Comparison of ENCODE assay signal across 29 cellular contexts in genomic region chr12:40338071-40338470, GRCh38.
"Had no signal": no experiment of that assay in that cellular context is flagged by ENCODE, and none has a peak within 500 bp of the region (broad histone marks: within the 10 kb centered on the region; RNA-seq: fewer than 3 reads in every experiment).

No MANE protein-coding gene starts in this region.

- H3K4me3 ChIP-seq: lower lobe of right lung, pancreas, prostate gland, skin epidermis, stomach, testis, thyroid gland, transverse colon, upper lobe of left lung, vagina had no signal

- H3K9me3 ChIP-seq: lower lobe of right lung, pancreas, prostate gland, stomach, testis, thyroid gland, transverse colon, upper lobe of left lung, vagina had no signal

- H3K36me3 ChIP-seq: prostate gland, thyroid gland, transverse colon had no signal

- H3K4me1 ChIP-seq: prostate gland, testis, thyroid gland, transverse colon, vagina had no signal

- H3K27ac ChIP-seq: lower lobe of right lung, pancreas, prostate gland, skin epidermis, stomach, testis, thyroid gland, transverse colon, upper lobe of left lung, vagina had no signal

- ATAC-seq: left cardiac atrium; left lobe of liver; naive thymus-derived CD4-positive, alpha-beta T cell; natural killer cell treated with Interleukin-12 subunit alpha and Interleukin-12 subunit beta and Interleukin-15 and Interleukin-18, amount 100 ng/mL, for 72 hours; right cardiac atrium; sciatic nerve; stimulated activated naive B cell treated with anti-CD40 and anti-IgM and Interleukin-4, amounts not matched to agents 10 μg/mL and 1 μg/mL and 100 μg/mL, for 72 hours; stimulated activated naive CD8-positive, alpha-beta T cell treated with anti-CD3 and anti-CD28 coated beads, Interleukin-15, Interleukin-2, amounts not matched to agents 100 U/mL and 50 U/mL, for 24 hours had no signal

- H3K27me3 ChIP-seq: pancreas, stomach, testis, thyroid gland, transverse colon, upper lobe of left lung, vagina had no signal

- FAIRE-seq: keratinocyte had no signal

- DNase-seq: hippocampal formation; kidney glomerular epithelial cell; left cardiac atrium; lower lobe of right lung; mammary epithelial cell; mesenchymal stem cell; naive thymus-derived CD4-positive, alpha-beta T cell; pancreas; posterior cingulate gyrus; retina; right cardiac atrium; stimulated activated CD4-positive, alpha-beta T cell treated with anti-CD3 and anti-CD28 coated beads, Interleukin-12 subunit alpha, Interleukin-12 subunit beta, amount 100 ng/mL, for 4 hours; stimulated activated CD4-positive, alpha-beta T cell treated with anti-CD3 and anti-CD28 coated beads, Interleukin-15, amount 100 ng/mL, for 24 hours; stimulated activated CD4-positive, alpha-beta T cell treated with anti-CD3 and anti-CD28 coated beads, Interleukin-2, amount 100 ng/mL, for 24 hours; stimulated activated CD4-positive, alpha-beta T cell treated with anti-CD3 and anti-CD28 coated beads, Interleukin-4, amount 100 ng/mL, for 1 hour; stimulated activated naive B cell treated with anti-CD40 and anti-IgM and Interleukin-4, amounts not matched to agents 10 μg/mL and 1 μg/mL and 100 μg/mL, for 72 hours; stimulated activated naive CD8-positive, alpha-beta T cell treated with anti-CD3 and anti-CD28 coated beads, Interleukin-15, Interleukin-2, amounts not matched to agents 100 U/mL and 50 U/mL, for 24 hours; stomach; testis; thyroid gland; transverse colon; upper lobe of left lung had no signal
